ENCODE assay signal across 27 cellular contexts in genomic region chrX:11688201-11688600, GRCh38. TPM values are rescaled to one million over a fixed set of nuclear protein-coding genes. Genes with fewer than 3 reads are reported as not detected.
"Had no signal": no experiment of that assay in that cellular context is flagged by ENCODE, and none has a peak within 500 bp of the region (broad histone marks: within the 10 kb centered on the region; RNA-seq: fewer than 3 reads in every experiment).

No MANE protein-coding gene starts in this region.

- H3K4me1 Mint-ChIP-seq: activated naive CD4-positive, alpha-beta T cell treated with anti-CD3 and anti-CD28 coated beads, Interleukin-2, amount 50 U/mL, for 24 hours; brain; central memory CD8-positive, alpha-beta T cell; T-cell had no signal

- ATAC-seq: activated CD4-positive, CD25-positive, alpha-beta regulatory T cell treated with anti-CD3 and anti-CD28 coated beads, Interleukin-2, amount 50 U/mL, for 24 hours; activated CD8-positive, alpha-beta T cell treated with anti-CD3 and anti-CD28 coated beads, Interleukin-2, amount 10 ng/mL, durations not matched to agents 7 days and 5 days; T-cell had no signal

- H3K27me3 Mint-ChIP-seq: brain had no signal

- H3K4me1 ChIP-seq: ascending aorta, Peyer's patch had no signal

- H3K27ac ChIP-seq: ascending aorta, Peyer's patch, WERI-Rb-1 had no signal

- DNase-seq: activated CD4-positive, alpha-beta T cell treated with anti-CD3 and anti-CD28 coated beads for 4 hours; activated CD8-positive, alpha-beta memory T cell treated with anti-CD3 and anti-CD28 coated beads, Interleukin-2, amount 50 U/mL, for 48 hours; activated CD8-positive, alpha-beta T cell treated with anti-CD3 and anti-CD28 coated beads, Interleukin-2, amount 10 ng/mL, durations not matched to agents 7 days and 5 days; activated effector memory CD4-positive, alpha-beta T cell treated with Interleukin-2 at 50 U/mL for 16 hours; activated naive CD4-positive, alpha-beta T cell; activated T-cell treated with anti-CD3 and anti-CD28 coated beads, Interleukin-2, amount 50 U/mL, for 1 hour; amniotic stem cell; MM.1S; NCI-H1105; NCI-H1436; NCI-H1694 treated with DMSO at 0.1 percent for 48 hours; NCI-H2029 treated with DMSO at 0.1 percent for 48 hours; NCI-H345; NCI-H510A; NCI-H69; NK-92 treated with Interleukin-12 subunit alpha and Interleukin-12 subunit beta, amount 100 ng/mL, for 24 hours; OCI-M1; Peyer's patch; SHP77 treated with DMSO at 0.1 percent for 48 hours; T-cell; WERI-Rb-1 had no signal

- H3K9me3 ChIP-seq: ascending aorta, Peyer's patch had no signal

- H3K4me3 ChIP-seq: ascending aorta, Peyer's patch had no signal

- H3K27ac Mint-ChIP-seq: activated CD8-positive, alpha-beta T cell treated with anti-CD3 and anti-CD28 coated beads, Interleukin-2, amount 10 ng/mL, durations not matched to agents 7 days and 5 days; activated naive CD4-positive, alpha-beta T cell treated with anti-CD3 and anti-CD28 coated beads, Interleukin-2, amount 50 U/mL, for 24 hours; brain; T-cell had no signal

- H3K36me3 ChIP-seq: ascending aorta, Peyer's patch, WERI-Rb-1 had no signal

- H3K4me3 Mint-ChIP-seq: activated CD8-positive, alpha-beta T cell treated with anti-CD3 and anti-CD28 coated beads, Interleukin-2, amount 10 ng/mL, durations not matched to agents 7 days and 5 days; activated naive CD4-positive, alpha-beta T cell treated with anti-CD3 and anti-CD28 coated beads, Interleukin-2, amount 50 U/mL, for 24 hours; brain; central memory CD8-positive, alpha-beta T cell; T-cell had no signal

- H3K27me3 ChIP-seq: ascending aorta, Peyer's patch had no signal

- H3K36me3 Mint-ChIP-seq: activated naive CD4-positive, alpha-beta T cell treated with anti-CD3 and anti-CD28 coated beads, Interleukin-2, amount 50 U/mL, for 24 hours; brain; T-cell had no signal

- H3K9me3 Mint-ChIP-seq: activated naive CD4-positive, alpha-beta T cell treated with anti-CD3 and anti-CD28 coated beads, Interleukin-2, amount 50 U/mL, for 24 hours; central memory CD8-positive, alpha-beta T cell; T-cell had no signal

RNA-seq across cellular contexts. Expression of gene ARHGAP6, which starts 22.5 kb away (rescaled TPM):
- total RNA-seq: activated CD8-positive, alpha-beta T cell treated with anti-CD3 and anti-CD28 coated beads, Interleukin-2, amount 10 ng/mL, durations not matched to agents 7 days and 5 days; T-helper 2 cell treated with Interferon-gamma antibody and Interleukin-4, amounts not matched to agents 100 ng/mL and 5 ng/mL, for 36 hours had no signal
